10 cellular contexts compared by ENCODE assay signal in the genomic region with DNA sequence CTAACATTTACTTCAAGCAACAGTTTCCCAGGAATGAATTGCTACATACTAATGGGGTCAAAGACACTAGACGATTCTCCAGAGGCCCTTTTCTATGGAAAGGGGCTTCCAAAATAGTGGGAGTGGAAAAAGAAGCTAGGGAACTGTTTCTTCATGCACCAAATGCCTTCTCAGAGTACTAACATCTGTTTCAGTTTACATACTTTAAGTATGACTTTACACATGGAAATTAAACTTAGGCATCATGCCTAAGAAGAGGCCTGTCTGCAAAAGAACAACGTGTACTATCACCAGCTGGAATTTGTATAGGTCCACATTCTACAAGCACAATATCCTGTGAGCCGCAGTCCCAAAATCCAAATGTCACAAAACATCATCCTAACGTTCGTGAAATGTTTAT. TPM values are rescaled to one million over a fixed set of nuclear protein-coding genes. Genes with fewer than 3 reads are reported as not detected.
DNase-seq lines count a peak whose midpoint lies in the region; ATAC-seq and TF ChIP-seq lines count a peak whose summit lies in the region.
"Had no signal": no experiment of that assay in that cellular context is flagged by ENCODE, and none has a peak within 500 bp of the region (broad histone marks: within the 10 kb centered on the region; RNA-seq: fewer than 3 reads in every experiment).

No MANE protein-coding gene starts in this region.

- H4K91ac ChIP-seq in neuronal stem cell (ENCODE audit: low read depth, low read length, poor library complexity) = no peak overlapping the region

- H3K18ac ChIP-seq in neuronal stem cell (ENCODE audit: low read length) = no peak overlapping the region

- H3K4me3 ChIP-seq in A673 (ENCODE audit: low read depth, low read length, poor library complexity, severe bottlenecking) (no peak overlapping the region), Loucy (ENCODE audit: low read length, poor library complexity, severe bottlenecking) (no peak overlapping the region), fibroblast of lung (replicated peaks in 1 of 4; ENCODE audit: control extremely low read depth in 1 of 4, insufficient read depth in 1 of 4, low read depth in 3 of 4, low read length in 4 of 4) (peak overlapping the region in 1 of 4 experiments; percentile 4), neuronal stem cell (ENCODE audit: low read length in 2 of 2) (no peak overlapping the region), H7 (ENCODE audit: insufficient read depth, low read depth, low read length) (no peak overlapping the region)
- H3K4me3 ChIP-seq: K562, thyroid gland had no signal

- no peak overlapping the region for H3K23ac ChIP-seq in neuronal stem cell (ENCODE audit: low read depth, low read length, poor library complexity)

- no TSS peak for BruUV-seq in A673 (replicated peaks; lab: Mats Ljungman, UMichigan)

- intact Hi-C loops in A673 (cut with micrococcal nuclease; ENCODE audit: unreplicated experiment) = loop anchor here (1.0 to 10.0 kb wide), 7 partner anchors 125 to 1830 kb away; no protein-coding TSS in a partner anchor

- H4K20me1 ChIP-seq in Loucy (ENCODE audit: insufficient read depth, low read length, poor library complexity, severe bottlenecking) (no peaks in the 10 kb centered on the region), fibroblast of lung (ENCODE audit: control insufficient read depth, extremely low read depth, insufficient read depth, low read length) (no peaks in the 10 kb centered on the region)

- no peaks in the 10 kb centered on the region for H3K79me1 ChIP-seq in neuronal stem cell (ENCODE audit: low read depth, low read length)

- H3K9me3 ChIP-seq in A673 (ENCODE audit: low read depth, low read length, poor library complexity, severe bottlenecking) (no peaks in the 10 kb centered on the region), Loucy (ENCODE audit: insufficient read depth, low read depth, low read length) (no peaks in the 10 kb centered on the region), fibroblast of lung (ENCODE audit: control insufficient read depth, insufficient read depth, low read depth, low read length) (no peaks in the 10 kb centered on the region), neuronal stem cell (replicated peaks in 1 of 2; ENCODE audit: control insufficient read depth in 2 of 2, insufficient read depth in 1 of 2, low read depth in 1 of 2, low read length in 2 of 2) (peaks cover 0 to 3% of the 10 kb centered on the region in 2 donors)
- H3K9me3 ChIP-seq: thyroid gland had no signal

- H3K9me2 ChIP-seq in Loucy (replicated peaks; ENCODE audit: low read depth, low read length) = no peaks in the 10 kb centered on the region

- H3K79me2 ChIP-seq in Loucy (ENCODE audit: insufficient read depth, low read length) = no peaks in the 10 kb centered on the region
- H3K79me2 ChIP-seq in fibroblast of lung (ENCODE audit: control insufficient read depth, insufficient read depth, low read length) = no peaks in the 10 kb centered on the region

- no peak overlapping the region for H2AK5ac ChIP-seq in neuronal stem cell (ENCODE audit: low read depth, low read length)

- no peak overlapping the region for H3K4me2 ChIP-seq in Loucy (ENCODE audit: low read depth, low read length, poor library complexity, severe bottlenecking)
- peak overlapping the region; percentile 39 for H3K4me2 ChIP-seq in fibroblast of lung (ENCODE audit: extremely low read depth, insufficient read depth, low read length)
- H3K4me2 ChIP-seq in neuronal stem cell (ENCODE audit: insufficient read depth, low read length, poor library complexity, severe bottlenecking) = no peak overlapping the region

- H2BK5ac ChIP-seq in neuronal stem cell (ENCODE audit: low read length) = no peak overlapping the region

- no peak for TF ChIP-seq CTCF in A673 (conservative IDR thresholded peaks at IDR 0.05; ENCODE audit: low read depth, low read length)
- TF ChIP-seq CTCF in Loucy (conservative IDR thresholded peaks at IDR 0.05; ENCODE audit: low read length) = no peak
- no peak for TF ChIP-seq CTCF in fibroblast of lung (conservative IDR thresholded peaks at IDR 0.05 in 1 of 2, IDR thresholded peaks at IDR 0.05 in 1 of 2; ENCODE audit: low read depth in 1 of 2, low read length in 2 of 2)

- CTCF ChIA-PET in A673 (lab: Charles Lee) = interaction anchor here (0.7 kb wide), 1 partner anchor 233 kb away, joined by 4 read pairs; no protein-coding TSS in a partner anchor

- no CpG with 5 or more reads among the region's 5 CpGs for WGBS in neuronal stem cell (ENCODE audit: extremely low coverage in 2 of 2, insufficient read length in 2 of 2, insufficient replicate concordance in 1 of 2), 2 donors

- DNase-seq in A673 (ENCODE audit: low spot score) = peak; percentile 53
- DNase-seq in fibroblast of lung (ENCODE audit: low read depth in 2 of 2) = peak; percentile 94 to 99
- no peak for DNase-seq in neuronal stem cell (ENCODE audit: low spot score)
- no peak for DNase-seq in UCSD-AML1 (lab: John Stamatoyannopoulos, UW; ENCODE audit: unreplicated experiment)
- DNase-seq in H7 = no peak
- DNase-seq in NCI-H345 (lab: John Stamatoyannopoulos, UW) = no peak

- H2BK12ac ChIP-seq in neuronal stem cell (ENCODE audit: low read length) = no peak overlapping the region

- POLR2A ChIA-PET in A673 (lab: Charles Lee; ENCODE audit: low non-redundant PET) = no interaction called here

- H2BK15ac ChIP-seq in neuronal stem cell (ENCODE audit: low read length) = no peak overlapping the region

- no peak overlapping the region for H3K27ac ChIP-seq in A673 (ENCODE audit: low read depth, low read length, poor library complexity, severe bottlenecking)
- peak overlapping the region; percentile 62 for H3K27ac ChIP-seq in fibroblast of lung (ENCODE audit: insufficient read depth, low read length)
- H3K27ac ChIP-seq in neuronal stem cell (replicated peaks; ENCODE audit: low read length) = no peak overlapping the region
- H3K27ac ChIP-seq: thyroid gland had no signal

- H3K27me3 ChIP-seq in A673 (replicated peaks; ENCODE audit: insufficient read depth, low read depth, low read length, poor library complexity) = no peaks in the 10 kb centered on the region
- no peaks in the 10 kb centered on the region for H3K27me3 ChIP-seq in Loucy (ENCODE audit: insufficient read depth, low read length, poor library complexity, severe bottlenecking)
- no peaks in the 10 kb centered on the region for H3K27me3 ChIP-seq in fibroblast of lung (ENCODE audit: control insufficient read depth, insufficient read depth, low read length)
- H3K27me3 ChIP-seq in neuronal stem cell (ENCODE audit: control insufficient read depth in 3 of 3, insufficient read depth in 3 of 3, low read depth in 1 of 3, low read length in 3 of 3) = no peaks in the 10 kb centered on the region
- no peaks in the 10 kb centered on the region for H3K27me3 ChIP-seq in H7 (ENCODE audit: control insufficient read depth, insufficient read depth, low read length)
- H3K27me3 ChIP-seq: thyroid gland had no signal

- H3K4me1 ChIP-seq in A673 (ENCODE audit: insufficient read depth, low read length, poor library complexity, severe bottlenecking) (peaks cover 28% of the 10 kb centered on the region), Loucy (ENCODE audit: insufficient read depth, low read length, poor library complexity, severe bottlenecking) (peaks cover 13% of the 10 kb centered on the region), fibroblast of lung (ENCODE audit: control insufficient read depth, extremely low read depth, insufficient read depth, low read length) (peaks cover 9% of the 10 kb centered on the region), neuronal stem cell (ENCODE audit: control insufficient read depth in 2 of 2, insufficient read depth in 1 of 2, low read depth in 1 of 2, low read length in 2 of 2) (peaks cover 0 to 9% of the 10 kb centered on the region in 2 donors)

- H3K9ac ChIP-seq in Loucy (ENCODE audit: low read depth, low read length, poor library complexity, severe bottlenecking) (no peak overlapping the region), fibroblast of lung (ENCODE audit: insufficient read depth, low read length) (no peak overlapping the region), neuronal stem cell (ENCODE audit: low read depth, low read length, poor library complexity) (no peak overlapping the region)

- H3K4ac ChIP-seq in neuronal stem cell (ENCODE audit: low read length) = no peak overlapping the region

- no peak overlapping the region for H2BK120ac ChIP-seq in neuronal stem cell (ENCODE audit: low read depth, low read length)

- ATAC-seq in GM21723 (IDR thresholded peaks at IDR 0.05; ENCODE audit: unreplicated experiment) = no peak

- no peak overlapping the region for H3K14ac ChIP-seq in neuronal stem cell (ENCODE audit: low read length)

- no peak overlapping the region for H4K8ac ChIP-seq in neuronal stem cell (ENCODE audit: low read depth, low read length)

- peak overlapping the region; percentile 18; the same call in 1 of the 2 replicates for H2AFZ ChIP-seq in Loucy (ENCODE audit: low read length)
- no peak overlapping the region for H2AFZ ChIP-seq in fibroblast of lung (ENCODE audit: low read length)
- H2AFZ ChIP-seq in neuronal stem cell (ENCODE audit: low read length) = peak overlapping the region; percentile 50

- no peaks in the 10 kb centered on the region for H3K36me3 ChIP-seq in A673 (ENCODE audit: insufficient read depth, low read length, poor library complexity, severe bottlenecking)
- H3K36me3 ChIP-seq in Loucy (ENCODE audit: insufficient read depth, low read length) = no peaks in the 10 kb centered on the region
- H3K36me3 ChIP-seq in fibroblast of lung (ENCODE audit: control insufficient read depth, insufficient read depth, low read length) = no peaks in the 10 kb centered on the region
- H3K36me3 ChIP-seq in neuronal stem cell (replicated peaks in 1 of 2; ENCODE audit: control insufficient read depth in 2 of 2, insufficient read depth in 2 of 2, low read length in 2 of 2) = no peaks in the 10 kb centered on the region
- H3K36me3 ChIP-seq in H7 (replicated peaks; ENCODE audit: control insufficient read depth, insufficient read depth, low read length) = no peaks in the 10 kb centered on the region
- H3K36me3 ChIP-seq: thyroid gland had no signal

- H3F3A ChIP-seq in Loucy (ENCODE audit: low read depth) = no peaks in the 10 kb centered on the region

RNA-seq across cellular contexts. Expression of a gene that starts 29.4 kb away (rescaled TPM):
- 63.4 and 69.6 TPM in 2 replicates for total RNA-seq in A673 (2021)
- 46.0 and 54.0 TPM in 2 replicates for total RNA-seq in fibroblast of lung
- 33.9 and 36.4 TPM in 2 replicates for polyA plus RNA-seq in fibroblast of lung
- polyA plus RNA-seq in fibroblast of lung (2012) = 22.9 and 30.8 TPM in 2 replicates
- 29.1 and 35.0 TPM in 2 replicates for polyA minus RNA-seq in fibroblast of lung (ENCODE audit: low replicate concordance)
- polyA plus RNA-seq in neuronal stem cell (2013, experiment 1 of 2) = 46.7 TPM
- polyA plus RNA-seq in neuronal stem cell (2013, experiment 2 of 2) = 47.0 TPM
- total RNA-seq in H7 (2014; rRNA removed; shearing (Covaris generic)) = 98.8 and 141 TPM in 2 replicates

Comparison
In these comparisons a context has a peak if more than half of its experiments do, and no peak if none do; other contexts are left out.
1. DNase-seq: peak in A673 (single experiment) and fibroblast of lung (2 of 2); none in neuronal stem cell (single experiment), UCSD-AML1 (single experiment), H7 (single experiment) and NCI-H345 (single experiment).